ENCODE assay signal across 1 cellular context in the genomic region with DNA sequence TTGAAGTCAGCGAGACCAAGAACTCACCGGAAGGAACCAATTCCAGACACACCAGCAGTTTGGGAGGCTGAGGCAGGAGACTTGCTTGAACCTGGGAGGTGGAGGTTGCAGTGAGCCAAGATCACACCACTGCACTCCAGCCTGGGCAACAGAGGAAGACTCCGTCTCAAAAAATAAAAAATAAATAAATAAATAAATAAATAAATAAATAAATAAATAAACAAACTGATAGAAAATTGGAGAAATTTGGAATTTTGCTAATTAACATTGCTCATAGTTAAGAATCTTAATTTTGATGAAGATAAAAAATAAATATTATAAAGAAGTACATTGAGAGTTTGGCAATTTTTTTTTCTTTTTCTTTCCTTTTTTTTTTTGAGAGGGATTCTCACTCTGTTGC.
TF ChIP-seq lines count a peak whose summit lies in the region.
"Not testable (repeated sequence)": the region's sequence is repeated elsewhere in the genome, so short reads cannot be mapped to it uniquely, and the experiment has no call there.

No MANE protein-coding gene starts in this region.

- not testable (repeated sequence) for H3K4me3 ChIP-seq in HEK293 (ENCODE audit: low read depth, low read length)

- not testable (repeated sequence) for H3K4me1 ChIP-seq in HEK293 (ENCODE audit: control insufficient read depth, insufficient read depth, low read length)

- not testable (repeated sequence) for H3K9me3 ChIP-seq in HEK293 (ENCODE audit: control insufficient read depth, insufficient read depth, low read depth, low read length)

- CTCF ChIA-PET in HEK293 (lab: Yijun Ruan, JAX) = not testable (repeated sequence)

- H3K27ac ChIP-seq in HEK293 (ENCODE audit: extremely low read depth, low read depth, low read length) = not testable (repeated sequence)

- POLR2A ChIA-PET in HEK293 (lab: Yijun Ruan, JAX) = not testable (repeated sequence)

- not testable (repeated sequence) for TF ChIP-seq CTCF in HEK293 (tag by site-specific recombination; IDR thresholded peaks at IDR 0.05)

- H3K36me3 ChIP-seq in HEK293 (ENCODE audit: control insufficient read depth in 2 of 2, insufficient read depth in 1 of 2, low read length in 2 of 2) = not testable (repeated sequence)

TF ChIP-seq in HEK293, 187 proteins besides CTCF, POLR2A, EP300 and RAD21:
- TF ChIP-seq ZBTB8A (tag by site-specific recombination; IDR thresholded peaks at IDR 0.05) = peak; percentile 38; the same call in 1 of the 2 replicates
- TF ChIP-seq, protein P1, sequence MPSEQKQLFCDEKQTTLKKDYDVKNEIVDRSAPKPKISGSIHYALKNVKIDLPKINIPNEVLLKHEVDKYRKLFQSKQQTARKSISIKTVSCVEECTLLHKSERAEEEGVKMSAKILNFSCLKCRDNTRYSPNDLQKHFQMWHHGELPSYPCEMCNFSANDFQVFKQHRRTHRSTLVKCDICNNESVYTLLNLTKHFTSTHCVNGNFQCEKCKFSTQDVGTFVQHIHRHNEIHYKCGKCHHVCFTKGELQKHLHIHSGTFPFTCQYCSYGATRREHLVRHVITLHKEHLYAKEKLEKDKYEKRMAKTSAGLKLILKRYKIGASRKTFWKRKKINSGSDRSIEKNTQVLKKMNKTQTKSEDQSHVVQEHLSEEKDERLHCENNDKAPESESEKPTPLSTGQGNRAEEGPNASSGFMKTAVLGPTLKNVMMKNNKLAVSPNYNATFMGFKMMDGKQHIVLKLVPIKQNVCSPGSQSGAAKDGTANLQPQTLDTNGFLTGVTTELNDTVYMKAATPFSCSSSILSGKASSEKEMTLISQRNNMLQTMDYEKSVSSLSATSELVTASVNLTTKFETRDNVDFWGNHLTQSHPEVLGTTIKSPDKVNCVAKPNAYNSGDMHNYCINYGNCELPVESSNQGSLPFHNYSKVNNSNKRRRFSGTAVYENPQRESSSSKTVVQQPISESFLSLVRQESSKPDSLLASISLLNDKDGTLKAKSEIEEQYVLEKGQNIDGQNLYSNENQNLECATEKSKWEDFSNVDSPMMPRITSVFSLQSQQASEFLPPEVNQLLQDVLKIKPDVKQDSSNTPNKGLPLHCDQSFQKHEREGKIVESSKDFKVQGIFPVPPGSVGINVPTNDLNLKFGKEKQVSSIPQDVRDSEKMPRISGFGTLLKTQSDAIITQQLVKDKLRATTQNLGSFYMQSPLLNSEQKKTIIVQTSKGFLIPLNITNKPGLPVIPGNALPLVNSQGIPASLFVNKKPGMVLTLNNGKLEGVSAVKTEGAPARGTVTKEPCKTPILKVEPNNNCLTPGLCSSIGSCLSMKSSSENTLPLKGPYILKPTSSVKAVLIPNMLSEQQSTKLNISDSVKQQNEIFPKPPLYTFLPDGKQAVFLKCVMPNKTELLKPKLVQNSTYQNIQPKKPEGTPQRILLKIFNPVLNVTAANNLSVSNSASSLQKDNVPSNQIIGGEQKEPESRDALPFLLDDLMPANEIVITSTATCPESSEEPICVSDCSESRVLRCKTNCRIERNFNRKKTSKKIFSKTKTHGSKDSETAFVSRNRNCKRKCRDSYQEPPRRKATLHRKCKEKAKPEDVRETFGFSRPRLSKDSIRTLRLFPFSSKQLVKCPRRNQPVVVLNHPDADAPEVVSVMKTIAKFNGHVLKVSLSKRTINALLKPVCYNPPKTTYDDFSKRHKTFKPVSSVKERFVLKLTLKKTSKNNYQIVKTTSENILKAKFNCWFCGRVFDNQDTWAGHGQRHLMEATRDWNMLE (tag by site-specific recombination; conservative IDR thresholded peaks at IDR 0.05; ENCODE audit: low read depth) = peak; percentile 66
- TF ChIP-seq ZNF555 (tag by site-specific recombination; conservative IDR thresholded peaks at IDR 0.05) = peak; percentile 58
- TF ChIP-seq ZXDB (tag by site-specific recombination; IDR thresholded peaks at IDR 0.05) = 0 out of 2 replicates have a peak, but pooled peaks have one; percentile 23
- TF ChIP-seq ZNF138 (tag by site-specific recombination; IDR thresholded peaks at IDR 0.05; ENCODE audit: borderline replicate concordance) = 0 out of 2 replicates have a peak, but pooled peaks have one; percentile 30
- TF ChIP-seq ZNF623 (tag by site-specific recombination; IDR thresholded peaks at IDR 0.05) = peak; percentile 53
- TF ChIP-seq ZNF426 (tag by site-specific recombination; IDR thresholded peaks at IDR 0.05) = peak; percentile 65
- peak; percentile 29; the same call in 1 of the 2 replicates for TF ChIP-seq ZNF140 (tag by site-specific recombination; IDR thresholded peaks at IDR 0.05)
- TF ChIP-seq ZNF394 (tag by site-specific recombination; IDR thresholded peaks at IDR 0.05; ENCODE audit: borderline replicate concordance) = peak; percentile 73; the same call in 1 of the 2 replicates
- TF ChIP-seq ZNF202 (tag by site-specific recombination; IDR thresholded peaks at IDR 0.05; ENCODE audit: borderline replicate concordance) = peak; percentile 69; the same call in 1 of the 2 replicates
- TF ChIP-seq, protein P2, sequence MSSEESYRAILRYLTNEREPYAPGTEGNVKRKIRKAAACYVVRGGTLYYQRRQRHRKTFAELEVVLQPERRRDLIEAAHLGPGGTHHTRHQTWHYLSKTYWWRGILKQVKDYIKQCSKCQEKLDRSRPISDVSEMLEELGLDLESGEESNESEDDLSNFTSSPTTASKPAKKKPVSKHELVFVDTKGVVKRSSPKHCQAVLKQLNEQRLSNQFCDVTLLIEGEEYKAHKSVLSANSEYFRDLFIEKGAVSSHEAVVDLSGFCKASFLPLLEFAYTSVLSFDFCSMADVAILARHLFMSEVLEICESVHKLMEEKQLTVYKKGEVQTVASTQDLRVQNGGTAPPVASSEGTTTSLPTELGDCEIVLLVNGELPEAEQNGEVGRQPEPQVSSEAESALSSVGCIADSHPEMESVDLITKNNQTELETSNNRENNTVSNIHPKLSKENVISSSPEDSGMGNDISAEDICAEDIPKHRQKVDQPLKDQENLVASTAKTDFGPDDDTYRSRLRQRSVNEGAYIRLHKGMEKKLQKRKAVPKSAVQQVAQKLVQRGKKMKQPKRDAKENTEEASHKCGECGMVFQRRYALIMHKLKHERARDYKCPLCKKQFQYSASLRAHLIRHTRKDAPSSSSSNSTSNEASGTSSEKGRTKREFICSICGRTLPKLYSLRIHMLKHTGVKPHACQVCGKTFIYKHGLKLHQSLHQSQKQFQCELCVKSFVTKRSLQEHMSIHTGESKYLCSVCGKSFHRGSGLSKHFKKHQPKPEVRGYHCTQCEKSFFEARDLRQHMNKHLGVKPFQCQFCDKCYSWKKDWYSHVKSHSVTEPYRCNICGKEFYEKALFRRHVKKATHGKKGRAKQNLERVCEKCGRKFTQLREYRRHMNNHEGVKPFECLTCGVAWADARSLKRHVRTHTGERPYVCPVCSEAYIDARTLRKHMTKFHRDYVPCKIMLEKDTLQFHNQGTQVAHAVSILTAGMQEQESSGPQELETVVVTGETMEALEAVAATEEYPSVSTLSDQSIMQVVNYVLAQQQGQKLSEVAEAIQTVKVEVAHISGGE (tag by site-specific recombination; conservative IDR thresholded peaks at IDR 0.05; ENCODE audit: low read depth) = peak; percentile 60
